Comparison of ENCODE assay signal across 11 cellular contexts in genomic region chrX:18899796-18900380, GRCh38.
DNase-seq lines count a peak whose midpoint lies in the region; ATAC-seq and TF ChIP-seq lines count a peak whose summit lies in the region.
"Had no signal": no experiment of that assay in that cellular context is flagged by ENCODE, and none has a peak within 500 bp of the region (broad histone marks: within the 10 kb centered on the region; RNA-seq: fewer than 3 reads in every experiment).

No MANE protein-coding gene starts in this region.

- DNase-seq in heart left ventricle (no peak), right atrium auricular region (ENCODE audit: low spot score) (no peak), NOMO-1 treated with dmso at 0.1 percent for 144 hours (lab: John Stamatoyannopoulos, UW; ENCODE audit: unreplicated experiment) (peak; percentile 36), fibroblast of villous mesenchyme (ENCODE audit: low read depth) (no peak), upper lobe of left lung (peak in 1 of 2 donors; percentile 22), esophagus squamous epithelium (lab: John Stamatoyannopoulos, UW) (no peak), NCI-H146 treated with DMSO at 0.1 percent for 48 hours (lab: John Stamatoyannopoulos, UW; ENCODE audit: unreplicated experiment) (no peak), RPMI8226 (no peak)
- DNase-seq: GM23248; kidney; stimulated activated CD4-positive, alpha-beta T cell treated with anti-CD3 and anti-CD28 coated beads, Interleukin-4, amount 100 ng/mL, for 24 hours had no signal

- intact Hi-C loops in heart left ventricle (cut with DNase I) = loop anchor here (2.0 to 10.0 kb wide), 6 partner anchors 475 to 508 kb away; partner anchors contain the start of gene CDKL5 (in 2 of the 10)
- intact Hi-C loops in esophagus squamous epithelium (cut with DNase I) = no loop called here

- no peak overlapping the region for H3K4me3 ChIP-seq in heart left ventricle
- no peak overlapping the region for H3K4me3 ChIP-seq in right atrium auricular region
- no peak overlapping the region for H3K4me3 ChIP-seq in fibroblast of villous mesenchyme (ENCODE audit: low read depth, low read length)
- H3K4me3 ChIP-seq in upper lobe of left lung = no peak overlapping the region
- H3K4me3 ChIP-seq in esophagus squamous epithelium = no peak overlapping the region
- H3K4me3 ChIP-seq: GM23248 had no signal

- TF ChIP-seq POLR2A in heart left ventricle (IDR thresholded peaks at IDR 0.05) = no peak
- TF ChIP-seq POLR2A in upper lobe of left lung (IDR thresholded peaks at IDR 0.05) = no peak
- no peak for TF ChIP-seq POLR2A in esophagus squamous epithelium (IDR thresholded peaks at IDR 0.05)

- no peaks in the 10 kb centered on the region for H3K9me3 ChIP-seq in heart left ventricle
- no peaks in the 10 kb centered on the region for H3K9me3 ChIP-seq in right atrium auricular region
- H3K9me3 ChIP-seq in upper lobe of left lung = no peaks in the 10 kb centered on the region
- H3K9me3 ChIP-seq in esophagus squamous epithelium = no peaks in the 10 kb centered on the region

- TF ChIP-seq EP300 in upper lobe of left lung (IDR thresholded peaks at IDR 0.05) = no peak

- TF ChIP-seq CTCF in heart left ventricle (IDR thresholded peaks at IDR 0.05) = peak in 10 of 12 donors; percentile 14 to 55 (median 38)
- peak in 1 of 2 donors; percentile 49 for TF ChIP-seq CTCF in right atrium auricular region (IDR thresholded peaks at IDR 0.05)
- peak; percentile 14 for TF ChIP-seq CTCF in fibroblast of villous mesenchyme (IDR thresholded peaks at IDR 0.05; ENCODE audit: insufficient read depth, low read depth, low read length)
- TF ChIP-seq CTCF in upper lobe of left lung (IDR thresholded peaks at IDR 0.05) = peak in 4 of 6 experiments; percentile 8 to 35 (median 22)
- TF ChIP-seq CTCF in esophagus squamous epithelium (IDR thresholded peaks at IDR 0.05) = no peak

- WGBS in heart left ventricle, 4 donors = 61 to 66% (median 63%) methylated on average over 13 of the region's 13 CpGs
- WGBS in upper lobe of left lung, 2 donors = 63 to 64% methylated on average over 11 to 13 of the region's 13 CpGs
- WGBS in esophagus squamous epithelium, 2 donors = 43 to 68% methylated on average over 5 to 13 of the region's 13 CpGs

- ATAC-seq in heart left ventricle = no peak
- ATAC-seq in upper lobe of left lung (ENCODE audit: low FRiP score in 2 of 2) = no peak

- H3K36me3 ChIP-seq in heart left ventricle (peaks cover 0 to 12% (median 2%) of the 10 kb centered on the region in 9 donors), right atrium auricular region (peaks cover 9% of the 10 kb centered on the region), upper lobe of left lung (peaks cover 0 to 4% (median 2%) of the 10 kb centered on the region in 4 donors), esophagus squamous epithelium (peaks cover 0 to 56% (median 0%) of the 10 kb centered on the region in 3 donors)

- H3K27me3 ChIP-seq in heart left ventricle (no peaks in the 10 kb centered on the region), right atrium auricular region (no peaks in the 10 kb centered on the region), upper lobe of left lung (no peaks in the 10 kb centered on the region), esophagus squamous epithelium (no peaks in the 10 kb centered on the region)

- H3K27ac ChIP-seq in heart left ventricle (no peak overlapping the region), right atrium auricular region (no peak overlapping the region), upper lobe of left lung (no peak overlapping the region), esophagus squamous epithelium (no peak overlapping the region)
- H3K27ac ChIP-seq: GM23248 had no signal

- H3K4me1 ChIP-seq in heart left ventricle (peaks cover 0 to 12% (median 1%) of the 10 kb centered on the region in 12 donors), right atrium auricular region (peaks cover 0 to 6% of the 10 kb centered on the region in 2 donors), upper lobe of left lung (peaks cover 0 to 7% (median 0%) of the 10 kb centered on the region in 4 donors), esophagus squamous epithelium (peaks cover 0 to 17% (median 5%) of the 10 kb centered on the region in 3 donors)

Comparison
In these comparisons a context has a peak if more than half of its experiments do, and no peak if none do; other contexts are left out.
1. CTCF ChIP-seq: peak in heart left ventricle (10 of 12), fibroblast of villous mesenchyme (single experiment) and upper lobe of left lung (4 of 6); none in esophagus squamous epithelium (0 of 6).